In the genomic region with DNA sequence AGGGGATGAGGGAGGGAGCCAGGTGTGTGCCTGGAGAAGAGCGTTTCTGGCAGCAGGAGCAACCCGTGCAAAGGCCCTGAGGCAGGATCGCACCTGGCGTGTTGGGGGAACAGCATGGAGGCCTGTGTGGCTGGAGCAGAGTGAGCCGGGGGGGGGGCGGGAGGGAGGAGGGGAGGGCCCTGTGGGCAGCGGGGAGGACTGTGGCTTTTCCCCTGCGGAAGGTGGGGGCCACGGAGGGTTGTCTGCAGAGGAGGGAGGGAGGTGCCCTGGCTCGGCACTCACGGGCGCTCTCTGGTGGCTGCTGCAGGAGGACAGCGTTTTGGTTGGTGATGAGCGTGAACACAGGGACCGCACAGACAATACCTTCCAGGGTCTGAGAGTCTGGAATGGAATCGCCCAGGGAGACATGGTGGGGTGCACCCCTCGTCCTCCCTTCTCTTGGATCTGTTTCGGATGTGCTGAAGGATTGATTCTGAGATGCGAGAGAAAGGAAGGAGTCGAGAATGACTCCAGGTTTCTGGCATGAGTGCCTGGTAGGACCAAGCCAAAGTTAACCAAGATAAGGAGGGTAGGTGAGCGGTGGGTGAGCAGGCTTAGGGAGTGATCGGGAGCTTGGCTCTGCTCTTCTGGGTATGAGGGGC, we compare ENCODE assay signal across 1 cellular context.
A peak's percentile ranks its signal among the peaks of the same experiment; 100 is the strongest.
TF ChIP-seq lines count a peak whose summit lies in the region.

No MANE protein-coding gene starts in this region.

TF ChIP-seq in GM12878, 131 proteins besides CTCF, POLR2A, EP300 and RAD21 (continued from another document and continues in another):
- TF ChIP-seq, protein P1, sequence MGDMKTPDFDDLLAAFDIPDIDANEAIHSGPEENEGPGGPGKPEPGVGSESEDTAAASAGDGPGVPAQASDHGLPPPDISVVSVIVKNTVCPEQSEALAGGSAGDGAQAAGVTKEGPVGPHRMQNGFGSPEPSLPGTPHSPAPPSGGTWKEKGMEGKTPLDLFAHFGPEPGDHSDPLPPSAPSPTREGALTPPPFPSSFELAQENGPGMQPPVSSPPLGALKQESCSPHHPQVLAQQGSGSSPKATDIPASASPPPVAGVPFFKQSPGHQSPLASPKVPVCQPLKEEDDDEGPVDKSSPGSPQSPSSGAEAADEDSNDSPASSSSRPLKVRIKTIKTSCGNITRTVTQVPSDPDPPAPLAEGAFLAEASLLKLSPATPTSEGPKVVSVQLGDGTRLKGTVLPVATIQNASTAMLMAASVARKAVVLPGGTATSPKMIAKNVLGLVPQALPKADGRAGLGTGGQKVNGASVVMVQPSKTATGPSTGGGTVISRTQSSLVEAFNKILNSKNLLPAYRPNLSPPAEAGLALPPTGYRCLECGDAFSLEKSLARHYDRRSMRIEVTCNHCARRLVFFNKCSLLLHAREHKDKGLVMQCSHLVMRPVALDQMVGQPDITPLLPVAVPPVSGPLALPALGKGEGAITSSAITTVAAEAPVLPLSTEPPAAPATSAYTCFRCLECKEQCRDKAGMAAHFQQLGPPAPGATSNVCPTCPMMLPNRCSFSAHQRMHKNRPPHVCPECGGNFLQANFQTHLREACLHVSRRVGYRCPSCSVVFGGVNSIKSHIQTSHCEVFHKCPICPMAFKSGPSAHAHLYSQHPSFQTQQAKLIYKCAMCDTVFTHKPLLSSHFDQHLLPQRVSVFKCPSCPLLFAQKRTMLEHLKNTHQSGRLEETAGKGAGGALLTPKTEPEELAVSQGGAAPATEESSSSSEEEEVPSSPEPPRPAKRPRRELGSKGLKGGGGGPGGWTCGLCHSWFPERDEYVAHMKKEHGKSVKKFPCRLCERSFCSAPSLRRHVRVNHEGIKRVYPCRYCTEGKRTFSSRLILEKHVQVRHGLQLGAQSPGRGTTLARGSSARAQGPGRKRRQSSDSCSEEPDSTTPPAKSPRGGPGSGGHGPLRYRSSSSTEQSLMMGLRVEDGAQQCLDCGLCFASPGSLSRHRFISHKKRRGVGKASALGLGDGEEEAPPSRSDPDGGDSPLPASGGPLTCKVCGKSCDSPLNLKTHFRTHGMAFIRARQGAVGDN (IDR thresholded peaks at IDR 0.05), result no peak
- TF ChIP-seq MEF2B (IDR thresholded peaks at IDR 0.05; ENCODE audit: partially characterized antibody, poor library complexity, severe bottlenecking) (no peak), ZNF384 (IDR thresholded peaks at IDR 0.05; ENCODE audit: borderline replicate concordance, low read depth, low read length) (no peak), RUNX3 (IDR thresholded peaks at IDR 0.05; ENCODE audit: low read length) (peak; percentile 59), RBBP5 (conservative IDR thresholded peaks at IDR 0.05) (no peak), PAX5 (IDR thresholded peaks at IDR 0.05; ENCODE audit: borderline replicate concordance, low read depth, low read length) (no peak), SMAD5 (IDR thresholded peaks at IDR 0.05; ENCODE audit: low read depth) (no peak), KLF5 (IDR thresholded peaks at IDR 0.05; ENCODE audit: partially characterized antibody) (no peak), MTA2 (IDR thresholded peaks at IDR 0.05; ENCODE audit: low read depth) (no peak), HCFC1 (IDR thresholded peaks at IDR 0.05; ENCODE audit: low read length) (no peak), ATF7 (IDR thresholded peaks at IDR 0.05; ENCODE audit: low read depth) (no peak), SMARCA5 (IDR thresholded peaks at IDR 0.05) (peak; percentile 81), STAT1 (conservative IDR thresholded peaks at IDR 0.05) (no peak), CBX3 (IDR thresholded peaks at IDR 0.05; ENCODE audit: borderline replicate concordance, low read depth) (no peak), FOXM1 (IDR thresholded peaks at IDR 0.05; ENCODE audit: low read depth, low read length) (no peak), NBN (IDR thresholded peaks at IDR 0.05) (peak; percentile 54; the same call in 1 of the 2 replicates), GATAD2B (conservative IDR thresholded peaks at IDR 0.05; ENCODE audit: low read depth) (no peak), ESRRA (IDR thresholded peaks at IDR 0.05; ENCODE audit: low read length) (no peak), MXI1 (IDR thresholded peaks at IDR 0.05; ENCODE audit: low read depth, low read length) (no peak), SMC3 (IDR thresholded peaks at IDR 0.05; ENCODE audit: borderline replicate concordance, low read length) (peak; percentile 92), SIN3A (IDR thresholded peaks at IDR 0.05; ENCODE audit: low read depth, low read length) (0 out of 2 replicates have a peak, but pooled peaks have one; percentile 54), POLR2AphosphoS2 (IDR thresholded peaks at IDR 0.05; ENCODE audit: low read depth, low read length) (no peak), NRF1 (conservative IDR thresholded peaks at IDR 0.05; ENCODE audit: low read depth, low read length) (no peak), CHD4 (IDR thresholded peaks at IDR 0.05) (no peak), BHLHE40 (IDR thresholded peaks at IDR 0.05; ENCODE audit: borderline replicate concordance in 1 of 2, low read depth in 2 of 2, low read length in 1 of 2) (0 out of 4 replicates have a peak, but pooled peaks have one; percentile 16 to 25), SUZ12 (IDR thresholded peaks at IDR 0.05; ENCODE audit: unreplicated experiment) (no peak), ZNF274 (IDR thresholded peaks at IDR 0.05; ENCODE audit: insufficient read depth, insufficient read length) (no peak), TCF12 (IDR thresholded peaks at IDR 0.05; ENCODE audit: low read depth, low read length) (0 out of 2 replicates have a peak, but pooled peaks have one; percentile 16), EGR1 (IDR thresholded peaks at IDR 0.05; ENCODE audit: borderline replicate concordance in 1 of 2, low read depth in 2 of 2, low read length in 2 of 2) (0 out of 3 replicates have a peak, but pooled peaks of 1 of the 2 experiments have one; percentile 5), MYC (IDR thresholded peaks at IDR 0.05; ENCODE audit: insufficient read depth, insufficient read length, insufficient replicate concordance, low read length, severe bottlenecking) (no peak), BCL11A (IDR thresholded peaks at IDR 0.05; ENCODE audit: low read depth, low read length) (no peak), YBX1 (IDR thresholded peaks at IDR 0.05) (no peak), CREB1 (IDR thresholded peaks at IDR 0.05; ENCODE audit: low read depth) (no peak)
- TF ChIP-seq, protein P2, sequence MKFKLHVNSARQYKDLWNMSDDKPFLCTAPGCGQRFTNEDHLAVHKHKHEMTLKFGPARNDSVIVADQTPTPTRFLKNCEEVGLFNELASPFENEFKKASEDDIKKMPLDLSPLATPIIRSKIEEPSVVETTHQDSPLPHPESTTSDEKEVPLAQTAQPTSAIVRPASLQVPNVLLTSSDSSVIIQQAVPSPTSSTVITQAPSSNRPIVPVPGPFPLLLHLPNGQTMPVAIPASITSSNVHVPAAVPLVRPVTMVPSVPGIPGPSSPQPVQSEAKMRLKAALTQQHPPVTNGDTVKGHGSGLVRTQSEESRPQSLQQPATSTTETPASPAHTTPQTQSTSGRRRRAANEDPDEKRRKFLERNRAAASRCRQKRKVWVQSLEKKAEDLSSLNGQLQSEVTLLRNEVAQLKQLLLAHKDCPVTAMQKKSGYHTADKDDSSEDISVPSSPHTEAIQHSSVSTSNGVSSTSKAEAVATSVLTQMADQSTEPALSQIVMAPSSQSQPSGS (IDR thresholded peaks at IDR 0.05; ENCODE audit: low read length), result no peak
- TF ChIP-seq, protein P3, sequence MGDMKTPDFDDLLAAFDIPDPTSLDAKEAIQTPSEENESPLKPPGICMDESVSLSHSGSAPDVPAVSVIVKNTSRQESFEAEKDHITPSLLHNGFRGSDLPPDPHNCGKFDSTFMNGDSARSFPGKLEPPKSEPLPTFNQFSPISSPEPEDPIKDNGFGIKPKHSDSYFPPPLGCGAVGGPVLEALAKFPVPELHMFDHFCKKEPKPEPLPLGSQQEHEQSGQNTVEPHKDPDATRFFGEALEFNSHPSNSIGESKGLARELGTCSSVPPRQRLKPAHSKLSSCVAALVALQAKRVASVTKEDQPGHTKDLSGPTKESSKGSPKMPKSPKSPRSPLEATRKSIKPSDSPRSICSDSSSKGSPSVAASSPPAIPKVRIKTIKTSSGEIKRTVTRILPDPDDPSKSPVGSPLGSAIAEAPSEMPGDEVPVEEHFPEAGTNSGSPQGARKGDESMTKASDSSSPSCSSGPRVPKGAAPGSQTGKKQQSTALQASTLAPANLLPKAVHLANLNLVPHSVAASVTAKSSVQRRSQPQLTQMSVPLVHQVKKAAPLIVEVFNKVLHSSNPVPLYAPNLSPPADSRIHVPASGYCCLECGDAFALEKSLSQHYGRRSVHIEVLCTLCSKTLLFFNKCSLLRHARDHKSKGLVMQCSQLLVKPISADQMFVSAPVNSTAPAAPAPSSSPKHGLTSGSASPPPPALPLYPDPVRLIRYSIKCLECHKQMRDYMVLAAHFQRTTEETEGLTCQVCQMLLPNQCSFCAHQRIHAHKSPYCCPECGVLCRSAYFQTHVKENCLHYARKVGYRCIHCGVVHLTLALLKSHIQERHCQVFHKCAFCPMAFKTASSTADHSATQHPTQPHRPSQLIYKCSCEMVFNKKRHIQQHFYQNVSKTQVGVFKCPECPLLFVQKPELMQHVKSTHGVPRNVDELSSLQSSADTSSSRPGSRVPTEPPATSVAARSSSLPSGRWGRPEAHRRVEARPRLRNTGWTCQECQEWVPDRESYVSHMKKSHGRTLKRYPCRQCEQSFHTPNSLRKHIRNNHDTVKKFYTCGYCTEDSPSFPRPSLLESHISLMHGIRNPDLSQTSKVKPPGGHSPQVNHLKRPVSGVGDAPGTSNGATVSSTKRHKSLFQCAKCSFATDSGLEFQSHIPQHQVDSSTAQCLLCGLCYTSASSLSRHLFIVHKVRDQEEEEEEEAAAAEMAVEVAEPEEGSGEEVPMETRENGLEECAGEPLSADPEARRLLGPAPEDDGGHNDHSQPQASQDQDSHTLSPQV (IDR thresholded peaks at IDR 0.05), result no peak
- TF ChIP-seq, protein P4, sequence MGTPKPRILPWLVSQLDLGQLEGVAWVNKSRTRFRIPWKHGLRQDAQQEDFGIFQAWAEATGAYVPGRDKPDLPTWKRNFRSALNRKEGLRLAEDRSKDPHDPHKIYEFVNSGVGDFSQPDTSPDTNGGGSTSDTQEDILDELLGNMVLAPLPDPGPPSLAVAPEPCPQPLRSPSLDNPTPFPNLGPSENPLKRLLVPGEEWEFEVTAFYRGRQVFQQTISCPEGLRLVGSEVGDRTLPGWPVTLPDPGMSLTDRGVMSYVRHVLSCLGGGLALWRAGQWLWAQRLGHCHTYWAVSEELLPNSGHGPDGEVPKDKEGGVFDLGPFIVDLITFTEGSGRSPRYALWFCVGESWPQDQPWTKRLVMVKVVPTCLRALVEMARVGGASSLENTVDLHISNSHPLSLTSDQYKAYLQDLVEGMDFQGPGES (IDR thresholded peaks at IDR 0.05), result no peak
- TF ChIP-seq, protein P5, sequence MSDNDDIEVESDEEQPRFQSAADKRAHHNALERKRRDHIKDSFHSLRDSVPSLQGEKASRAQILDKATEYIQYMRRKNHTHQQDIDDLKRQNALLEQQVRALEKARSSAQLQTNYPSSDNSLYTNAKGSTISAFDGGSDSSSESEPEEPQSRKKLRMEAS (IDR thresholded peaks at IDR 0.05; ENCODE audit: low read depth, low read length), result no peak
- TF ChIP-seq, protein P6, sequence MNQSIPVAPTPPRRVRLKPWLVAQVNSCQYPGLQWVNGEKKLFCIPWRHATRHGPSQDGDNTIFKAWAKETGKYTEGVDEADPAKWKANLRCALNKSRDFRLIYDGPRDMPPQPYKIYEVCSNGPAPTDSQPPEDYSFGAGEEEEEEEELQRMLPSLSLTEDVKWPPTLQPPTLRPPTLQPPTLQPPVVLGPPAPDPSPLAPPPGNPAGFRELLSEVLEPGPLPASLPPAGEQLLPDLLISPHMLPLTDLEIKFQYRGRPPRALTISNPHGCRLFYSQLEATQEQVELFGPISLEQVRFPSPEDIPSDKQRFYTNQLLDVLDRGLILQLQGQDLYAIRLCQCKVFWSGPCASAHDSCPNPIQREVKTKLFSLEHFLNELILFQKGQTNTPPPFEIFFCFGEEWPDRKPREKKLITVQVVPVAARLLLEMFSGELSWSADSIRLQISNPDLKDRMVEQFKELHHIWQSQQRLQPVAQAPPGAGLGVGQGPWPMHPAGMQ (IDR thresholded peaks at IDR 0.05; ENCODE audit: borderline replicate concordance), result no peak
- TF ChIP-seq, protein P7, sequence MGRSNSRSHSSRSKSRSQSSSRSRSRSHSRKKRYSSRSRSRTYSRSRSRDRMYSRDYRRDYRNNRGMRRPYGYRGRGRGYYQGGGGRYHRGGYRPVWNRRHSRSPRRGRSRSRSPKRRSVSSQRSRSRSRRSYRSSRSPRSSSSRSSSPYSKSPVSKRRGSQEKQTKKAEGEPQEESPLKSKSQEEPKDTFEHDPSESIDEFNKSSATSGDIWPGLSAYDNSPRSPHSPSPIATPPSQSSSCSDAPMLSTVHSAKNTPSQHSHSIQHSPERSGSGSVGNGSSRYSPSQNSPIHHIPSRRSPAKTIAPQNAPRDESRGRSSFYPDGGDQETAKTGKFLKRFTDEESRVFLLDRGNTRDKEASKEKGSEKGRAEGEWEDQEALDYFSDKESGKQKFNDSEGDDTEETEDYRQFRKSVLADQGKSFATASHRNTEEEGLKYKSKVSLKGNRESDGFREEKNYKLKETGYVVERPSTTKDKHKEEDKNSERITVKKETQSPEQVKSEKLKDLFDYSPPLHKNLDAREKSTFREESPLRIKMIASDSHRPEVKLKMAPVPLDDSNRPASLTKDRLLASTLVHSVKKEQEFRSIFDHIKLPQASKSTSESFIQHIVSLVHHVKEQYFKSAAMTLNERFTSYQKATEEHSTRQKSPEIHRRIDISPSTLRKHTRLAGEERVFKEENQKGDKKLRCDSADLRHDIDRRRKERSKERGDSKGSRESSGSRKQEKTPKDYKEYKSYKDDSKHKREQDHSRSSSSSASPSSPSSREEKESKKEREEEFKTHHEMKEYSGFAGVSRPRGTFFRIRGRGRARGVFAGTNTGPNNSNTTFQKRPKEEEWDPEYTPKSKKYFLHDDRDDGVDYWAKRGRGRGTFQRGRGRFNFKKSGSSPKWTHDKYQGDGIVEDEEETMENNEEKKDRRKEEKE (IDR thresholded peaks at IDR 0.05), result no peak
- TF ChIP-seq, protein P8, sequence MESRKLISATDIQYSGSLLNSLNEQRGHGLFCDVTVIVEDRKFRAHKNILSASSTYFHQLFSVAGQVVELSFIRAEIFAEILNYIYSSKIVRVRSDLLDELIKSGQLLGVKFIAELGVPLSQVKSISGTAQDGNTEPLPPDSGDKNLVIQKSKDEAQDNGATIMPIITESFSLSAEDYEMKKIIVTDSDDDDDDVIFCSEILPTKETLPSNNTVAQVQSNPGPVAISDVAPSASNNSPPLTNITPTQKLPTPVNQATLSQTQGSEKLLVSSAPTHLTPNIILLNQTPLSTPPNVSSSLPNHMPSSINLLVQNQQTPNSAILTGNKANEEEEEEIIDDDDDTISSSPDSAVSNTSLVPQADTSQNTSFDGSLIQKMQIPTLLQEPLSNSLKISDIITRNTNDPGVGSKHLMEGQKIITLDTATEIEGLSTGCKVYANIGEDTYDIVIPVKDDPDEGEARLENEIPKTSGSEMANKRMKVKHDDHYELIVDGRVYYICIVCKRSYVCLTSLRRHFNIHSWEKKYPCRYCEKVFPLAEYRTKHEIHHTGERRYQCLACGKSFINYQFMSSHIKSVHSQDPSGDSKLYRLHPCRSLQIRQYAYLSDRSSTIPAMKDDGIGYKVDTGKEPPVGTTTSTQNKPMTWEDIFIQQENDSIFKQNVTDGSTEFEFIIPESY (IDR thresholded peaks at IDR 0.05), result no peak
- TF ChIP-seq, protein P9, sequence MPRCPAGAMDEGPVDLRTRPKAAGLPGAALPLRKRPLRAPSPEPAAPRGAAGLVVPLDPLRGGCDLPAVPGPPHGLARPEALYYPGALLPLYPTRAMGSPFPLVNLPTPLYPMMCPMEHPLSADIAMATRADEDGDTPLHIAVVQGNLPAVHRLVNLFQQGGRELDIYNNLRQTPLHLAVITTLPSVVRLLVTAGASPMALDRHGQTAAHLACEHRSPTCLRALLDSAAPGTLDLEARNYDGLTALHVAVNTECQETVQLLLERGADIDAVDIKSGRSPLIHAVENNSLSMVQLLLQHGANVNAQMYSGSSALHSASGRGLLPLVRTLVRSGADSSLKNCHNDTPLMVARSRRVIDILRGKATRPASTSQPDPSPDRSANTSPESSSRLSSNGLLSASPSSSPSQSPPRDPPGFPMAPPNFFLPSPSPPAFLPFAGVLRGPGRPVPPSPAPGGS (IDR thresholded peaks at IDR 0.05; ENCODE audit: borderline replicate concordance, insufficient read depth, low read depth, low read length, poor library complexity, severe bottlenecking), result no peak
